In genomic region chr1:88646852-88647645, GRCh38 we compare ENCODE assay signal across 9 cellular contexts. TPM values are rescaled to one million over a fixed set of nuclear protein-coding genes. Genes with fewer than 3 reads are reported as not detected.
A peak's percentile ranks its signal among the peaks of the same experiment; 100 is the strongest.
DNase-seq lines count a peak whose midpoint lies in the region; ATAC-seq, FAIRE-seq and TF ChIP-seq lines count a peak whose summit lies in the region.
"Had no signal": no experiment of that assay in that cellular context is flagged by ENCODE, and none has a peak within 500 bp of the region (broad histone marks: within the 10 kb centered on the region; RNA-seq: fewer than 3 reads in every experiment).

No MANE protein-coding gene starts in this region.

- no peaks in the 10 kb centered on the region for H4K20me1 ChIP-seq in hepatocyte (ENCODE audit: insufficient read depth, poor library complexity, severe bottlenecking)

- H2AFZ ChIP-seq in hepatocyte, result no peak overlapping the region

- H3K79me2 ChIP-seq in hepatocyte, result no peaks in the 10 kb centered on the region

- no peak overlapping the region for H3K4me2 ChIP-seq in hepatocyte

- no peaks in the 10 kb centered on the region for H3K9me3 ChIP-seq in hepatocyte (ENCODE audit: low read depth)

- 77% methylated on average over 3 of the region's 3 CpGs for WGBS in hepatocyte (ENCODE audit: low lambda C conversion rate, missing lambda C conversion rate)

- H3K27me3 ChIP-seq in hepatocyte, result no peaks in the 10 kb centered on the region

- no peak for DNase-seq in GM18507 (ENCODE audit: extremely low spot score, insufficient read length, low read depth)
- DNase-seq in NAMALWA (ENCODE audit: low spot score), result peak; percentile 15
- DNase-seq in hepatocyte (ENCODE audit: low spot score), result peak; percentile 36
- no peak for DNase-seq in HTR-8/SVneo (ENCODE audit: insufficient read length, low spot score)
- no peak for DNase-seq in NCI-H2196 treated with DMSO at 0.1 percent for 48 hours (lab: John Stamatoyannopoulos, UW; ENCODE audit: unreplicated experiment)
- DNase-seq in cerebellar nuclear complex (lab: John Stamatoyannopoulos, UW), result no peak
- no peak for DNase-seq in caudate nucleus (lab: John Stamatoyannopoulos, UW)
- DNase-seq: activated CD8-positive, alpha-beta memory T cell treated with anti-CD3 and anti-CD28 coated beads, Interleukin-2, amount 50 U/mL, for 48 hours had no signal

- TF ChIP-seq CTCF in hepatocyte (IDR thresholded peaks at IDR 0.05; ENCODE audit: poor library complexity), result no peak

- FAIRE-seq in GM18507 (lab: Jason Lieb, UNC) (peak; percentile 39), HTR-8/SVneo (lab: Jason Lieb, UNC) (no peak)

- no peaks in the 10 kb centered on the region for H3K36me3 ChIP-seq in hepatocyte (replicated peaks; ENCODE audit: insufficient read depth, low read depth)

- no peak overlapping the region for H3K27ac ChIP-seq in hepatocyte
- no peak overlapping the region for H3K27ac ChIP-seq in caudate nucleus (ENCODE audit: low read depth, low read length)

- H3K9me2 ChIP-seq in hepatocyte (replicated peaks; ENCODE audit: insufficient read depth), result no peaks in the 10 kb centered on the region

- no peak overlapping the region for H3K4me3 ChIP-seq in hepatocyte

- H3K4me1 ChIP-seq in hepatocyte (ENCODE audit: insufficient read depth), result no peaks in the 10 kb centered on the region

- ATAC-seq in GM19463 (IDR thresholded peaks at IDR 0.05; ENCODE audit: unreplicated experiment), result peak; percentile 87

RNA-seq across cellular contexts. Expression of gene PKN2, which starts 37.0 kb away (rescaled TPM):
- total RNA-seq in hepatocyte, result 54.0 and 55.1 TPM in 2 replicates
- polyA plus RNA-seq in hepatocyte, result 16.4 and 16.8 TPM in 2 replicates

Comparison
In these comparisons a context has a peak if more than half of its experiments do, and no peak if none do; other contexts are left out.
1. DNase-seq: peak in NAMALWA (single experiment) and hepatocyte (single experiment); none in GM18507 (single experiment), HTR-8/SVneo (single experiment), NCI-H2196 treated with DMSO at 0.1 percent for 48 hours (single experiment), cerebellar nuclear complex (0 of 2) and caudate nucleus (0 of 61).